ENCODE assay signal across 18 cellular contexts in genomic region chr22:20247608-20248171, GRCh38. TPM values are rescaled to one million over a fixed set of nuclear protein-coding genes. Genes with fewer than 3 reads are reported as not detected.
DNase-seq lines count a peak whose midpoint lies in the region; ATAC-seq, FAIRE-seq and TF ChIP-seq lines count a peak whose summit lies in the region.
"Had no signal": no experiment of that assay in that cellular context is flagged by ENCODE, and none has a peak within 500 bp of the region (broad histone marks: within the 10 kb centered on the region; RNA-seq: fewer than 3 reads in every experiment).

No MANE protein-coding gene starts in this region.

- no TSS peak for BruUV-seq in HepG2 (replicated peaks; lab: Mats Ljungman, UMichigan)

- no peaks in the 10 kb centered on the region for H3K36me3 ChIP-seq in liver (ENCODE audit: control insufficient read depth in 4 of 4, insufficient read depth in 3 of 4, low read depth in 1 of 4, low read length in 3 of 4)
- no peaks in the 10 kb centered on the region for H3K36me3 ChIP-seq in HepG2 (replicated peaks in 1 of 2; ENCODE audit: control insufficient read depth in 1 of 2, insufficient read depth in 2 of 2, low read length in 2 of 2)
- H3K36me3 ChIP-seq: BE2C, SJSA1 had no signal

- H2AFZ ChIP-seq in HepG2 (ENCODE audit: low read length), result no peak overlapping the region

- TF ChIP-seq EP300 in HepG2 (IDR thresholded peaks at IDR 0.05; ENCODE audit: low read depth in 2 of 2, low read length in 2 of 2) (no peak), HepG2 (CRISPR knock-in tag; IDR thresholded peaks at IDR 0.05; ENCODE audit: borderline replicate concordance) (no peak)

- TF ChIP-seq RAD21 in liver (IDR thresholded peaks at IDR 0.05) (no peak), HepG2 (CRISPR knock-in tag; IDR thresholded peaks at IDR 0.05) (no peak)

- CTCF ChIA-PET in HepG2 (lab: Yijun Ruan, JAX; ENCODE audit: low intra/inter-chr PET ratio, low total read pairs), result no interaction called here

- FAIRE-seq in HepG2 (lab: Jason Lieb, UNC), result no peak
- FAIRE-seq: D721Med, HTR-8/SVneo had no signal

- TF ChIP-seq CTCF in liver (IDR thresholded peaks at IDR 0.05; ENCODE audit: low read depth, low read length, missing input control) (no peak), HepG2 (CRISPR knock-in tag; IDR thresholded peaks at IDR 0.05) (no peak), neural crest cell (conservative IDR thresholded peaks at IDR 0.05) (no peak)

- no peaks in the 10 kb centered on the region for H3K9me3 Mint-ChIP-seq in neural crest cell

- H3K4me3 ChIP-seq in liver (ENCODE audit: low read depth in 1 of 3, low read length in 3 of 3), result no peak overlapping the region
- no peak overlapping the region for H3K4me3 ChIP-seq in HepG2 (replicated peaks in 1 of 3; ENCODE audit: insufficient read depth in 1 of 3, low read depth in 2 of 3, low read length in 3 of 3)
- H3K4me3 ChIP-seq: SJSA1 had no signal

- H3K4me2 ChIP-seq in HepG2 (ENCODE audit: low read depth, low read length), result no peak overlapping the region

- 0 out of 2 replicates have a peak, but pooled peaks cover 2% of the 10 kb centered on the region for H4K20me1 ChIP-seq in HepG2 (ENCODE audit: insufficient read depth, low read length)

- peaks cover 2% of the 10 kb centered on the region for H3K36me3 Mint-ChIP-seq in neural crest cell (ENCODE audit: low read depth)
- H3K36me3 Mint-ChIP-seq: CD4-positive, alpha-beta memory T cell had no signal

- POLR2A ChIA-PET in HepG2 (lab: Yijun Ruan, JAX), result no interaction called here

- no peaks in the 10 kb centered on the region for H3K27me3 Mint-ChIP-seq in neural crest cell (ENCODE audit: low read depth)
- H3K27me3 Mint-ChIP-seq: CD4-positive, alpha-beta memory T cell had no signal

- peaks cover 36% of the 10 kb centered on the region for H3K4me1 Mint-ChIP-seq in neural crest cell

- H3K9ac ChIP-seq in liver (ENCODE audit: low read depth in 1 of 2, low read length in 2 of 2), result no peak overlapping the region
- no peak overlapping the region for H3K9ac ChIP-seq in HepG2 (ENCODE audit: insufficient read depth, low read depth, low read length)

- H3K27ac ChIP-seq in liver (ENCODE audit: low read depth in 1 of 2, low read length in 2 of 2) (peak overlapping the region; percentile 61 to 74), HepG2 (ENCODE audit: extremely low read length, insufficient read depth, low read length) (no peak overlapping the region), cingulate gyrus (ENCODE audit: low read depth, low read length) (peak overlapping the region; percentile 88)
- H3K27ac ChIP-seq: SJSA1 had no signal

- ATAC-seq in HepG2 (no peak), GM18868 (IDR thresholded peaks at IDR 0.05; ENCODE audit: unreplicated experiment) (no peak), HG03342 (IDR thresholded peaks at IDR 0.05; ENCODE audit: unreplicated experiment) (no peak), HG03520 (IDR thresholded peaks at IDR 0.05; ENCODE audit: unreplicated experiment) (no peak)
- ATAC-seq: Panc1 had no signal

- peaks cover 40 to 78% (median 72%) of the 10 kb centered on the region in 4 donors for H3K4me1 ChIP-seq in liver (ENCODE audit: control insufficient read depth in 4 of 4, insufficient read depth in 4 of 4, low read length in 3 of 4)
- H3K4me1 ChIP-seq in HepG2 (ENCODE audit: insufficient read depth, low read length), result no peaks in the 10 kb centered on the region

- 78% methylated on average over 6 of the region's 6 CpGs for WGBS in liver
- 7% methylated on average over 5 of the region's 6 CpGs for WGBS in HepG2 (ENCODE audit: low lambda C conversion rate)

- no peak for TF ChIP-seq POLR2A in HepG2 (IDR thresholded peaks at IDR 0.05; ENCODE audit: insufficient read depth in 1 of 2, low read depth in 2 of 2, low read length in 2 of 2)

- H3K79me2 ChIP-seq in HepG2 (ENCODE audit: insufficient read depth, low read length), result no peaks in the 10 kb centered on the region

- intact Hi-C loops in HepG2 (cut with micrococcal nuclease; ENCODE audit: unreplicated experiment), result no loop called here

- no peak overlapping the region for H3K4me3 Mint-ChIP-seq in neural crest cell
- H3K4me3 Mint-ChIP-seq: CD4-positive, alpha-beta memory T cell had no signal

- in situ Hi-C loops in HepG2 (cut with HindIII; ENCODE audit: extremely low pct_ligation_motif_present, low pct_unique_long_range_greater_than_20kb), result no loop called here

- H3K27me3 ChIP-seq in liver (ENCODE audit: control insufficient read depth in 4 of 4, insufficient read depth in 4 of 4, low read length in 3 of 4) (no peaks in the 10 kb centered on the region), HepG2 (ENCODE audit: control insufficient read depth in 1 of 2, insufficient read depth in 2 of 2, low read length in 2 of 2) (peaks cover 5 to 50% of the 10 kb centered on the region in 2 experiments)
- H3K27me3 ChIP-seq: BE2C, SJSA1 had no signal

- H3K9me3 ChIP-seq in liver (ENCODE audit: control insufficient read depth in 4 of 4, low read length in 3 of 4), result no peaks in the 10 kb centered on the region
- no peaks in the 10 kb centered on the region for H3K9me3 ChIP-seq in HepG2 (ENCODE audit: low read length)
- H3K9me3 ChIP-seq: BE2C had no signal

- DNase-seq in HepG2 (ENCODE audit: low spot score) (no peak), neural crest cell (ENCODE audit: low read depth, low spot score) (no peak), HCEC 1CT (no peak)
- DNase-seq: 8988T; CD4-positive, alpha-beta memory T cell; NCI-H1105; NCI-H2081; NCI-H446 treated with DMSO at 0.1 percent for 48 hours had no signal

- H3K27ac Mint-ChIP-seq in neural crest cell (ENCODE audit: unreplicated experiment), result peak overlapping the region; percentile 43

TF ChIP-seq in liver, 16 proteins besides CTCF, POLR2A, EP300 and RAD21 (continues in another document):
- no peak for TF ChIP-seq TAF1 (conservative IDR thresholded peaks at IDR 0.05)

TF ChIP-seq in HepG2, 621 proteins besides CTCF, POLR2A, EP300 and RAD21 (continues in another document):
- TF ChIP-seq NFAT5 (CRISPR knock-in tag; IDR thresholded peaks at IDR 0.05) (no peak), ZNF891 (CRISPR knock-in tag; IDR thresholded peaks at IDR 0.05) (no peak), JUN (CRISPR knock-in tag; IDR thresholded peaks at IDR 0.05) (no peak)

RNA-seq across cellular contexts. Expression of gene RTN4R, which starts 20.4 kb away (rescaled TPM):
- total RNA-seq in liver (1 to 10 TPM in 1 of 2 donors, under 1 TPM in 1; 0.33 to 1.1 TPM), HepG2 (2016; rRNA removed; fragmentation: Illumina TruSeq; extraction: Trizol) (0.11 and 0.22 TPM in 2 replicates), neural crest cell (17.9 and 19.0 TPM in 2 replicates)
- polyA plus RNA-seq in liver (10 to 100 TPM in 1 of 2 donors, 1 to 10 TPM in 1; 1.2 to 10.4 TPM), HepG2 (2011; rRNA removed) (0.54 and 0.77 TPM in 2 replicates)
- 0.20 and 0.35 TPM in 2 replicates for total RNA-seq in HepG2 (2016; cell fraction: cytosol; rRNA removed; fragmentation: Illumina TruSeq; extraction: Trizol; ENCODE audit: low read depth)
- 0.10 and 0.35 TPM in 2 replicates for total RNA-seq in HepG2 (2016; cell fraction: insoluble cytoplasmic fraction; rRNA removed; fragmentation: Illumina TruSeq; extraction: Trizol)
- 0.49 and 0.93 TPM in 2 replicates for total RNA-seq in HepG2 (2016; cell fraction: membrane; rRNA removed; fragmentation: Illumina TruSeq; extraction: Trizol)
- total RNA-seq in HepG2 (2016; cell fraction: nucleus; rRNA removed; fragmentation: Illumina TruSeq; extraction: Trizol), result 0.65 TPM in 1 of 2 replicates, not detected in the other
- 0.36 and 1.4 TPM in 2 replicates for polyA plus RNA-seq in HepG2 (2011; cell fraction: cytosol; rRNA removed)
- polyA plus RNA-seq in HepG2 (2011; cell fraction: nucleus; rRNA removed), result 0.54 and 1.4 TPM in 2 replicates
- 0.07 and 0.17 TPM in 2 replicates for polyA plus RNA-seq in HepG2 (2012)
- 0.42 and 0.51 TPM in 2 replicates for polyA plus RNA-seq in HepG2 (2016; cell fraction: cytosol; fragmentation: Illumina TruSeq; extraction: Trizol; ENCODE audit: low read depth)
- 0.57 and 0.67 TPM in 2 replicates for polyA plus RNA-seq in HepG2 (2016; cell fraction: insoluble cytoplasmic fraction; fragmentation: Illumina TruSeq; extraction: Trizol; ENCODE audit: low read depth)
- 0.86 and 1.3 TPM in 2 replicates for polyA plus RNA-seq in HepG2 (2016; cell fraction: membrane; fragmentation: Illumina TruSeq; extraction: Trizol; ENCODE audit: low read depth)
- 0.70 and 1.5 TPM in 2 replicates for polyA plus RNA-seq in HepG2 (2016; cell fraction: nucleus; fragmentation: Illumina TruSeq; extraction: Trizol; ENCODE audit: insufficient read depth, low read depth)
- 2.3 and 4.0 TPM in 2 replicates for polyA minus RNA-seq in HepG2 (2011; rRNA and poly(A)+ RNA removed; ENCODE audit: low replicate concordance)
- 0.99 and 1.4 TPM in 2 replicates for polyA minus RNA-seq in HepG2 (2011; cell fraction: cytosol; rRNA and poly(A)+ RNA removed)
- not detected in 2 replicates for polyA minus RNA-seq in HepG2 (2011; cell fraction: nucleus; rRNA and poly(A)+ RNA removed)
